11 cellular contexts compared by ENCODE assay signal in genomic region chr6:27812078-27812804, GRCh38.
DNase-seq lines count a peak whose midpoint lies in the region; ATAC-seq, FAIRE-seq and TF ChIP-seq lines count a peak whose summit lies in the region.
"Had no signal": no experiment of that assay in that cellular context is flagged by ENCODE, and none has a peak within 500 bp of the region (broad histone marks: within the 10 kb centered on the region; RNA-seq: fewer than 3 reads in every experiment).

No MANE protein-coding gene starts in this region.

- peaks cover 52% of the 10 kb centered on the region for H3K4me1 Mint-ChIP-seq in activated naive CD8-positive, alpha-beta T cell treated with anti-CD3 and anti-CD28 coated beads, Interleukin-2, amount 10 ng/mL, durations not matched to agents 7 days and 5 days
- H3K4me1 Mint-ChIP-seq in chondrocyte (ENCODE audit: low read depth): peaks cover 40% of the 10 kb centered on the region

- no peaks in the 10 kb centered on the region for H3K9me3 ChIP-seq in A549
- no peaks in the 10 kb centered on the region for H3K9me3 ChIP-seq in DOHH2 (ENCODE audit: control insufficient read depth, insufficient read depth, low read length)

- no peak for TF ChIP-seq RAD21 in A549 (conservative IDR thresholded peaks at IDR 0.05 in 1 of 2, IDR thresholded peaks at IDR 0.05 in 1 of 2)

- no peaks in the 10 kb centered on the region for H3K27me3 Mint-ChIP-seq in activated naive CD8-positive, alpha-beta T cell treated with anti-CD3 and anti-CD28 coated beads, Interleukin-2, amount 10 ng/mL, durations not matched to agents 7 days and 5 days
- no peaks in the 10 kb centered on the region for H3K27me3 Mint-ChIP-seq in chondrocyte (ENCODE audit: low read depth)

- no peaks in the 10 kb centered on the region for H4K20me1 ChIP-seq in DOHH2 (ENCODE audit: control insufficient read depth, insufficient read depth, low read depth, low read length)

- H3K4me1 ChIP-seq in A549: peaks cover 25% of the 10 kb centered on the region; the same call in 2 of the 3 replicates
- peaks cover 78% of the 10 kb centered on the region for H3K4me1 ChIP-seq in DOHH2 (ENCODE audit: control insufficient read depth, low read length)

- TF ChIP-seq CTCF in A549 (IDR thresholded peaks at IDR 0.05) (no peak), DOHH2 (IDR thresholded peaks at IDR 0.05; ENCODE audit: low read depth, low read length, poor library complexity, severe bottlenecking) (no peak), chondrocyte (IDR thresholded peaks at IDR 0.05) (no peak)

- POLR2A ChIA-PET in A549 (lab: Yijun Ruan, JAX): interaction anchor here (2.1 to 7.3 kb wide), 4 partner anchors 25 to 665 kb away, joined by 15 to 270 read pairs (median 73); a partner anchor contains a TSS
- POLR2A ChIA-PET in activated naive CD8-positive, alpha-beta T cell treated with anti-CD3 and anti-CD28 coated beads, Interleukin-2, amount 10 ng/mL, durations not matched to agents 7 days and 5 days (lab: Charles Lee): interaction anchor here (0.6 to 11.1 kb wide), 27 partner anchors 11 to 1805 kb away, joined by 3 to 925 read pairs (median 11); a partner anchor contains a TSS

- H3K9me2 ChIP-seq in DOHH2 (replicated peaks; ENCODE audit: control insufficient read depth, low read length): no peaks in the 10 kb centered on the region

- no peak for TF ChIP-seq POLR2A in A549 (IDR thresholded peaks at IDR 0.05; ENCODE audit: low read length)

- peaks cover 10% of the 10 kb centered on the region for H3K36me3 ChIP-seq in DOHH2 (ENCODE audit: control insufficient read depth, low read length)

- no peak for FAIRE-seq in A549 (lab: Jason Lieb, UNC)

- H3K27ac Mint-ChIP-seq in activated naive CD8-positive, alpha-beta T cell treated with anti-CD3 and anti-CD28 coated beads, Interleukin-2, amount 10 ng/mL, durations not matched to agents 7 days and 5 days: peak overlapping the region; percentile 100
- H3K27ac Mint-ChIP-seq in chondrocyte (ENCODE audit: unreplicated experiment): no peak overlapping the region

- H3K4me3 Mint-ChIP-seq in activated naive CD8-positive, alpha-beta T cell treated with anti-CD3 and anti-CD28 coated beads, Interleukin-2, amount 10 ng/mL, durations not matched to agents 7 days and 5 days: peak overlapping the region; percentile 70
- no peak overlapping the region for H3K4me3 Mint-ChIP-seq in chondrocyte (ENCODE audit: unreplicated experiment)

- H3K9me3 Mint-ChIP-seq in activated naive CD8-positive, alpha-beta T cell treated with anti-CD3 and anti-CD28 coated beads, Interleukin-2, amount 10 ng/mL, durations not matched to agents 7 days and 5 days: no peaks in the 10 kb centered on the region
- peaks cover 2% of the 10 kb centered on the region for H3K9me3 Mint-ChIP-seq in chondrocyte (ENCODE audit: low read depth)

- ATAC-seq in A549: no peak
- no peak for ATAC-seq in activated naive CD8-positive, alpha-beta T cell treated with anti-CD3 and anti-CD28 coated beads, Interleukin-2, amount 10 ng/mL, durations not matched to agents 7 days and 5 days (ENCODE audit: low read depth)
- ATAC-seq in GM18868 (IDR thresholded peaks at IDR 0.05; ENCODE audit: unreplicated experiment): no peak
- ATAC-seq in HG02870 (IDR thresholded peaks at IDR 0.05; ENCODE audit: unreplicated experiment): no peak

- peaks cover 66% of the 10 kb centered on the region for H3F3A ChIP-seq in DOHH2 (ENCODE audit: control insufficient read depth, insufficient read depth)

- H3K36me3 Mint-ChIP-seq in activated naive CD8-positive, alpha-beta T cell treated with anti-CD3 and anti-CD28 coated beads, Interleukin-2, amount 10 ng/mL, durations not matched to agents 7 days and 5 days: no peaks in the 10 kb centered on the region
- no peaks in the 10 kb centered on the region for H3K36me3 Mint-ChIP-seq in chondrocyte (ENCODE audit: low read depth)
- H3K36me3 Mint-ChIP-seq: naive B cell had no signal

- no peak for TF ChIP-seq EP300 in A549 (IDR thresholded peaks at IDR 0.05)

- 65% methylated on average over 6 of the region's 6 CpGs for WGBS in A549 (ENCODE audit: missing lambda C conversion rate)

- no peaks in the 10 kb centered on the region for H3K79me2 ChIP-seq in DOHH2 (ENCODE audit: control insufficient read depth, low read length)

- H3K27me3 ChIP-seq in DOHH2 (ENCODE audit: control insufficient read depth, low read length): no peaks in the 10 kb centered on the region

- DNase-seq in A549 (ENCODE audit: low read depth in 1 of 2, low spot score in 1 of 2) (no peak), NCI-H146 (lab: John Stamatoyannopoulos, UW) (peak; percentile 58), NCI-H524 treated with DMSO at 0.1 percent for 48 hours (lab: John Stamatoyannopoulos, UW) (no peak), chondrocyte (ENCODE audit: low spot score) (no peak)
- DNase-seq in activated naive CD8-positive, alpha-beta T cell treated with anti-CD3 and anti-CD28 coated beads, Interleukin-2, amount 10 ng/mL, durations not matched to agents 7 days and 5 days: no peak
- DNase-seq: activated CD4-positive, alpha-beta T cell treated with anti-CD3 and anti-CD28 coated beads, Interleukin-2, amount 50 U/mL, for 4 hours; naive B cell; SHP77 had no signal

- H3K27ac ChIP-seq in A549 (peak overlapping the region; percentile 67 to 83), DOHH2 (ENCODE audit: low read depth, low read length) (peak overlapping the region; percentile 85)

- H3K4me2 ChIP-seq in A549 (peak overlapping the region; percentile 66), DOHH2 (ENCODE audit: low read length) (peak overlapping the region; percentile 29; the same call in 1 of the 2 replicates)

- H3K4me3 ChIP-seq in A549 (no peak overlapping the region), DOHH2 (ENCODE audit: low read length) (no peak overlapping the region)

- CTCF ChIA-PET in A549 (lab: Yijun Ruan, JAX): interaction anchor here (0.6 to 5.6 kb wide), 2 partner anchors 84 to 661 kb away, joined by 3 to 28 read pairs; no protein-coding TSS in a partner anchor

TF ChIP-seq in A549, 52 proteins besides CTCF, POLR2A, EP300 and RAD21:
- no peak for TF ChIP-seq HOXA7 (CRISPR knock-in tag; IDR thresholded peaks at IDR 0.05)
- no peak for TF ChIP-seq E2F6 (IDR thresholded peaks at IDR 0.05; ENCODE audit: borderline replicate concordance, low read depth)
- TF ChIP-seq ELK1 (IDR thresholded peaks at IDR 0.05; ENCODE audit: low read depth, low read length): no peak
